ENCODE assay signal across 8 cellular contexts in the genomic region with DNA sequence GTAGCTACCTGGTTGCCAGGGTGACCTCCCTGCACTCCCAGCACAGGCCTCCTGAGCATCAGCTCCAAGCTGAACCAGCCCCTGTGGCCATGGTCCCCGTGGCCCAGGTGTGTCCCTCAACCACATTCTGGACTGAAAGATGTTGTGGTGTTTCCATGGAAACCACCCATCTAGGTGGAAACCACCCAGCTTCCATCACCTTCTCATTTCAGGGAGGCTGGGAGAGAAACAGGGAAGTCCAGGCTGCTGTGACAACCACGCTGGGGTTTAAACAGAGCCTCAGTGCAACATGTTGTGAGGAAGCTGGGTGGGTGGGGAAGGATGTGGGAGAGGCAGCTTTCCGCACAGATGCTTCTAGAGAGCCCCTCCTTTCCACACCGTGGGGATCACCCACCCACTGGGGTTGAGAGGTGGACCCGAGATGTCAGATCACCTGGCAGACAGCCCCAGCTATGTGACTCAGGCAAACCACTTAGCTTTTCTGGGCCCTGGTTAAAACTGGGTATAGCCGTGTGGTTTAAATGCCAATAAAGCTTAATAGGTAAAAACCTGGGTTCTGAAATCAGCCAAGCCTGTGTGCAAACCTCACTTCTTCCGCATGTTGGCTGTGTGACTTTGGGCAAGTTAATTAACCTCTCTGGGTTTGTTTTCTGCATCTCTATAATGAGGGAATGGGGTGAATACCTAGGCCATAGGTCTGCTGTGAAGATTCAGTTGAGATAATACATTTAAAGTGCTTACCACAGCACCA. TPM values are rescaled to one million over a fixed set of nuclear protein-coding genes. Genes with fewer than 3 reads are reported as not detected.
DNase-seq lines count a peak whose midpoint lies in the region; ATAC-seq and TF ChIP-seq lines count a peak whose summit lies in the region.

No MANE protein-coding gene starts in this region.

- peak; percentile 8 for DNase-seq in NCI-H748 (lab: John Stamatoyannopoulos, UW; ENCODE audit: unreplicated experiment)
- DNase-seq in NCI-H748 treated with DMSO at 0.1 percent for 48 hours (lab: John Stamatoyannopoulos, UW): no peak
- DNase-seq in activated T-cell treated with anti-CD3 and anti-CD28 coated beads, Interleukin-2, amount 50 U/mL, for 72 hours: peak; percentile 63 to 73
- DNase-seq in stimulated activated CD4-positive, alpha-beta T cell treated with anti-CD3 and anti-CD28 coated beads, Interleukin-15, amount 100 ng/mL, for 1 hour (ENCODE audit: low read depth in 1 of 2, low spot score in 1 of 2): peak; percentile 38
- DNase-seq in WTC11 (ENCODE audit: low spot score): no peak
- no peak for DNase-seq in NCI-H2227 (lab: John Stamatoyannopoulos, UW; ENCODE audit: unreplicated experiment)

- ATAC-seq in HG03457 (IDR thresholded peaks at IDR 0.05; ENCODE audit: unreplicated experiment) (peak; percentile 36), GM18519 (IDR thresholded peaks at IDR 0.05; ENCODE audit: low FRiP score, unreplicated experiment) (no peak), WTC11 (no peak)
- peak; percentile 75 to 80 for ATAC-seq in activated T-cell treated with anti-CD3 and anti-CD28 coated beads, Interleukin-2, amount 50 U/mL, for 72 hours (replicated peaks in 1 of 2)

- no peaks in the 10 kb centered on the region for H3K9me3 Mint-ChIP-seq in activated T-cell treated with anti-CD3 and anti-CD28 coated beads, Interleukin-2, amount 50 U/mL, for 72 hours
- no peaks in the 10 kb centered on the region for H3K9me3 Mint-ChIP-seq in WTC11

- no peaks in the 10 kb centered on the region for H3K27me3 Mint-ChIP-seq in activated T-cell treated with anti-CD3 and anti-CD28 coated beads, Interleukin-2, amount 50 U/mL, for 72 hours (ENCODE audit: low read depth)
- H3K27me3 Mint-ChIP-seq in WTC11 (ENCODE audit: low read depth): no peaks in the 10 kb centered on the region; the same call in 1 of the 2 replicates

- POLR2A ChIA-PET in WTC11 (lab: Charles Lee): no interaction called here

- no peak for TF ChIP-seq CTCF in WTC11 (IDR thresholded peaks at IDR 0.05)

- CTCF ChIA-PET in WTC11 (lab: Charles Lee): interaction anchor here (0.6 to 5.5 kb wide), 13 partner anchors 8 to 633 kb away, joined by 3 to 110 read pairs (median 4); no protein-coding TSS in a partner anchor

- peak overlapping the region; percentile 90 for H3K27ac Mint-ChIP-seq in activated T-cell treated with anti-CD3 and anti-CD28 coated beads, Interleukin-2, amount 50 U/mL, for 72 hours
- no peak overlapping the region for H3K27ac Mint-ChIP-seq in WTC11

- peaks cover 77% of the 10 kb centered on the region for H3K4me1 Mint-ChIP-seq in activated T-cell treated with anti-CD3 and anti-CD28 coated beads, Interleukin-2, amount 50 U/mL, for 72 hours (ENCODE audit: low read depth)
- peaks cover 31% of the 10 kb centered on the region for H3K4me1 Mint-ChIP-seq in WTC11

- peaks cover 0 to 22% of the 10 kb centered on the region in 2 donors for H3K36me3 Mint-ChIP-seq in activated T-cell treated with anti-CD3 and anti-CD28 coated beads, Interleukin-2, amount 50 U/mL, for 72 hours (ENCODE audit: insufficient read depth in 2 of 2)
- no peaks in the 10 kb centered on the region for H3K36me3 Mint-ChIP-seq in WTC11

- peak overlapping the region; percentile 62 to 64 for H3K4me3 Mint-ChIP-seq in activated T-cell treated with anti-CD3 and anti-CD28 coated beads, Interleukin-2, amount 50 U/mL, for 72 hours
- H3K4me3 Mint-ChIP-seq in WTC11: no peak overlapping the region

TF ChIP-seq in WTC11, 78 proteins besides CTCF, POLR2A, EP300 and RAD21:
- TF ChIP-seq ESRRA (CRISPR knock-in tag; IDR thresholded peaks at IDR 0.05; ENCODE audit: borderline replicate concordance) (no peak), MYBL2 (CRISPR knock-in tag; IDR thresholded peaks at IDR 0.05) (no peak), HMGA2 (CRISPR knock-in tag; IDR thresholded peaks at IDR 0.05) (no peak), ZNF138 (CRISPR knock-in tag; conservative IDR thresholded peaks at IDR 0.05) (no peak), SP1 (CRISPR knock-in tag; conservative IDR thresholded peaks at IDR 0.05) (no peak), ZNF263 (CRISPR knock-in tag; IDR thresholded peaks at IDR 0.05; ENCODE audit: low read depth) (no peak), ZBTB43 (CRISPR knock-in tag; IDR thresholded peaks at IDR 0.05) (no peak), FOXJ3 (CRISPR knock-in tag; IDR thresholded peaks at IDR 0.05; ENCODE audit: borderline replicate concordance) (no peak), OVOL2 (CRISPR knock-in tag; IDR thresholded peaks at IDR 0.05; ENCODE audit: borderline replicate concordance) (no peak), ATF1 (CRISPR knock-in tag; IDR thresholded peaks at IDR 0.05) (no peak), CREB1 (CRISPR knock-in tag; IDR thresholded peaks at IDR 0.05) (no peak), ETV6 (CRISPR knock-in tag; IDR thresholded peaks at IDR 0.05) (no peak), PREB (CRISPR knock-in tag; IDR thresholded peaks at IDR 0.05; ENCODE audit: borderline replicate concordance) (no peak), ZNF317 (CRISPR knock-in tag; IDR thresholded peaks at IDR 0.05; ENCODE audit: borderline replicate concordance, low read depth) (no peak)
- TF ChIP-seq, protein P1, sequence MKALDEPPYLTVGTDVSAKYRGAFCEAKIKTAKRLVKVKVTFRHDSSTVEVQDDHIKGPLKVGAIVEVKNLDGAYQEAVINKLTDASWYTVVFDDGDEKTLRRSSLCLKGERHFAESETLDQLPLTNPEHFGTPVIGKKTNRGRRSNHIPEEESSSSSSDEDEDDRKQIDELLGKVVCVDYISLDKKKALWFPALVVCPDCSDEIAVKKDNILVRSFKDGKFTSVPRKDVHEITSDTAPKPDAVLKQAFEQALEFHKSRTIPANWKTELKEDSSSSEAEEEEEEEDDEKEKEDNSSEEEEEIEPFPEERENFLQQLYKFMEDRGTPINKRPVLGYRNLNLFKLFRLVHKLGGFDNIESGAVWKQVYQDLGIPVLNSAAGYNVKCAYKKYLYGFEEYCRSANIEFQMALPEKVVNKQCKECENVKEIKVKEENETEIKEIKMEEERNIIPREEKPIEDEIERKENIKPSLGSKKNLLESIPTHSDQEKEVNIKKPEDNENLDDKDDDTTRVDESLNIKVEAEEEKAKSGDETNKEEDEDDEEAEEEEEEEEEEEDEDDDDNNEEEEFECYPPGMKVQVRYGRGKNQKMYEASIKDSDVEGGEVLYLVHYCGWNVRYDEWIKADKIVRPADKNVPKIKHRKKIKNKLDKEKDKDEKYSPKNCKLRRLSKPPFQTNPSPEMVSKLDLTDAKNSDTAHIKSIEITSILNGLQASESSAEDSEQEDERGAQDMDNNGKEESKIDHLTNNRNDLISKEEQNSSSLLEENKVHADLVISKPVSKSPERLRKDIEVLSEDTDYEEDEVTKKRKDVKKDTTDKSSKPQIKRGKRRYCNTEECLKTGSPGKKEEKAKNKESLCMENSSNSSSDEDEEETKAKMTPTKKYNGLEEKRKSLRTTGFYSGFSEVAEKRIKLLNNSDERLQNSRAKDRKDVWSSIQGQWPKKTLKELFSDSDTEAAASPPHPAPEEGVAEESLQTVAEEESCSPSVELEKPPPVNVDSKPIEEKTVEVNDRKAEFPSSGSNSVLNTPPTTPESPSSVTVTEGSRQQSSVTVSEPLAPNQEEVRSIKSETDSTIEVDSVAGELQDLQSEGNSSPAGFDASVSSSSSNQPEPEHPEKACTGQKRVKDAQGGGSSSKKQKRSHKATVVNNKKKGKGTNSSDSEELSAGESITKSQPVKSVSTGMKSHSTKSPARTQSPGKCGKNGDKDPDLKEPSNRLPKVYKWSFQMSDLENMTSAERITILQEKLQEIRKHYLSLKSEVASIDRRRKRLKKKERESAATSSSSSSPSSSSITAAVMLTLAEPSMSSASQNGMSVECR (CRISPR knock-in tag; IDR thresholded peaks at IDR 0.05; ENCODE audit: borderline replicate concordance): no peak
- TF ChIP-seq, protein P2, sequence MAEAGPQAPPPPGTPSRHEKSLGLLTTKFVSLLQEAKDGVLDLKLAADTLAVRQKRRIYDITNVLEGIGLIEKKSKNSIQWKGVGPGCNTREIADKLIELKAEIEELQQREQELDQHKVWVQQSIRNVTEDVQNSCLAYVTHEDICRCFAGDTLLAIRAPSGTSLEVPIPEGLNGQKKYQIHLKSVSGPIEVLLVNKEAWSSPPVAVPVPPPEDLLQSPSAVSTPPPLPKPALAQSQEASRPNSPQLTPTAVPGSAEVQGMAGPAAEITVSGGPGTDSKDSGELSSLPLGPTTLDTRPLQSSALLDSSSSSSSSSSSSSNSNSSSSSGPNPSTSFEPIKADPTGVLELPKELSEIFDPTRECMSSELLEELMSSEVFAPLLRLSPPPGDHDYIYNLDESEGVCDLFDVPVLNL (CRISPR knock-in tag; IDR thresholded peaks at IDR 0.05; ENCODE audit: borderline replicate concordance, low read depth): no peak

RNA-seq across cellular contexts. Expression of gene CD82, which starts 46.4 kb away (rescaled TPM):
- 100 to 1,000 TPM; 364 to 421 TPM for total RNA-seq in activated T-cell treated with anti-CD3 and anti-CD28 coated beads, Interleukin-2, amount 50 U/mL, for 72 hours
- 15.5 to 19.8 TPM (median 19.3 TPM) in 3 replicates for total RNA-seq in WTC11 (2021)

Comparison
In these comparisons a context has a peak if more than half of its experiments do, and no peak if none do; other contexts are left out.
1. DNase-seq: peak in NCI-H748 (single experiment), activated T-cell treated with anti-CD3 and anti-CD28 coated beads, Interleukin-2, amount 50 U/mL, for 72 hours (2 of 2) and stimulated activated CD4-positive, alpha-beta T cell treated with anti-CD3 and anti-CD28 coated beads, Interleukin-15, amount 100 ng/mL, for 1 hour (2 of 2); none in NCI-H748 treated with DMSO at 0.1 percent for 48 hours (single experiment), WTC11 (single experiment) and NCI-H2227 (single experiment).
2. ATAC-seq: peak in HG03457 (single experiment) and activated T-cell treated with anti-CD3 and anti-CD28 coated beads, Interleukin-2, amount 50 U/mL, for 72 hours (2 of 2); none in GM18519 (single experiment) and WTC11 (single experiment).
3. RNA of gene CD82, which starts 46.4 kb away (total RNA-seq): 364 to 421 TPM in activated T-cell treated with anti-CD3 and anti-CD28 coated beads, Interleukin-2, amount 50 U/mL, for 72 hours; 15.5 to 19.8 TPM in WTC11; every median in the first group is over 10 times any median in the second.